ENCODE assay signal across 1 cellular context in the genomic region with DNA sequence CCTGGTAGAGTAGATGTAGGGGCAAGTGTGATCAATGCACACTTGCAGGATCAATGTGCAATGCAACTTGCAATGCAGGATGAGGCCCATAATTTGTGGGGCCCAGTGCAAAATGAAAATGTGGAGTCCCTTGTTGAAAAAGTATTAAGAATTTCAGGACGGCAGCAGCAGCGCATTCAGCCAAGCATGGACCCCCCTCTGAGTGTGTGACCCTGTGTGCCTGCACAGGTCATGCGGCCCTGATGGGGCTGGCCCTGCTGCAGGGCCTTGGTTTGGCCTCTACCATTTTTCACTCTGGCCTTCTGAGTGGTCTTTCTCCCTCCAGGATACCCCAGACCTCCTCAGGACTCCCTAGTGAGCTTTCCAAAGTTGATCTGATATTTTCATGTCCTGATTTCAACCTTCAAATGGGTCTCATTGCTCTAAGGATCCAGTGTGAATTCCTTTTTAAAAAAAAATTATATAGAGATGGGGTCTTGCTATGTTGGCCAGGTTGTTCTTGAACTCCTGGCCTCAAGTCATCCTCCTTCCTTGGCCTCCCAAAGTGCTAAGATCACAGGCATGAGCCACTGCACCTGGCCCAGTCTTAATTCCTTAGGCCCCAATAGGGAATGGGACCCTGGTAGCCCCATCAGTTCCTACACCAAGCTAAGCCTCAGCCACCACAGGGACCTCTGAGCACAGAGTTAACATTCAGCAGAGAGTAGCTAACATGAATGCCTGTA.
TF ChIP-seq lines count a peak whose summit lies in the region.

No MANE protein-coding gene starts in this region.

TF ChIP-seq in HepG2, 621 proteins besides CTCF, POLR2A, EP300 and RAD21:
- TF ChIP-seq POGZ (CRISPR knock-in tag; IDR thresholded peaks at IDR 0.05) (no peak), ZNF121 (CRISPR knock-in tag; IDR thresholded peaks at IDR 0.05) (peak; percentile 84)
- TF ChIP-seq, protein P1, sequence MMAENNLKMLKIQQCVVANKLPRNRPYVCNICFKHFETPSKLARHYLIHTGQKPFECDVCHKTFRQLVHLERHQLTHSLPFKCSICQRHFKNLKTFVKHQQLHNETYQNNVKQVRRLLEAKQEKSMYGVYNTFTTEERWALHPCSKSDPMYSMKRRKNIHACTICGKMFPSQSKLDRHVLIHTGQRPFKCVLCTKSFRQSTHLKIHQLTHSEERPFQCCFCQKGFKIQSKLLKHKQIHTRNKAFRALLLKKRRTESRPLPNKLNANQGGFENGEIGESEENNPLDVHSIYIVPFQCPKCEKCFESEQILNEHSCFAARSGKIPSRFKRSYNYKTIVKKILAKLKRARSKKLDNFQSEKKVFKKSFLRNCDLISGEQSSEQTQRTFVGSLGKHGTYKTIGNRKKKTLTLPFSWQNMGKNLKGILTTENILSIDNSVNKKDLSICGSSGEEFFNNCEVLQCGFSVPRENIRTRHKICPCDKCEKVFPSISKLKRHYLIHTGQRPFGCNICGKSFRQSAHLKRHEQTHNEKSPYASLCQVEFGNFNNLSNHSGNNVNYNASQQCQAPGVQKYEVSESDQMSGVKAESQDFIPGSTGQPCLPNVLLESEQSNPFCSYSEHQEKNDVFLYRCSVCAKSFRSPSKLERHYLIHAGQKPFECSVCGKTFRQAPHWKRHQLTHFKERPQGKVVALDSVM (CRISPR knock-in tag; IDR thresholded peaks at IDR 0.05) = 0 out of 2 replicates have a peak, but pooled peaks have one; percentile 42
